ENCODE assay signal across 22 cellular contexts in the genomic region with DNA sequence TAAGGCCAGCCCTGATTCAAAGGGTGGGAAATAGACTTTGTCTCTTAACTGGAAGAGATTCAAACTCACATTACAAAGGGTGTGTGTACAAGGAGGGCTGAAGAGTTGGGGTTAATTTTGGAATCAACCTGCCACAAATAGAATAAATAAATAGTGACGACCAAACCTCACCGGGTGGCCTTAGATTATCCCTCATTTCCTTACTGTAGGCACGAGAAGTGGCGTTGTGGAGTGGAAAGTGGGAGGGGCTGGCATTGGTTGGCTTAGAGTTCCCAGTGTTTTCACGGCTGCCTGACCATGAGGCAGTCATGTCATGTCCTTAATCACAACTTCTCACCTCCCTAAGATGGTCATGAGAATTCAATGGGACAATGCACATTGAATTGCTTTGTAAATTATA. TPM values are rescaled to one million over a fixed set of nuclear protein-coding genes. Genes with fewer than 3 reads are reported as not detected.
A peak's percentile ranks its signal among the peaks of the same experiment; 100 is the strongest.
DNase-seq lines count a peak whose midpoint lies in the region; ATAC-seq and TF ChIP-seq lines count a peak whose summit lies in the region.
"Had no signal": no experiment of that assay in that cellular context is flagged by ENCODE, and none has a peak within 500 bp of the region (broad histone marks: within the 10 kb centered on the region; RNA-seq: fewer than 3 reads in every experiment).

No MANE protein-coding gene starts in this region.

- CTCF ChIA-PET in Calu3 (lab: Charles Lee): no interaction called here

- H3K27ac Mint-ChIP-seq in activated CD4-positive, alpha-beta T cell treated with anti-CD3 and anti-CD28 coated beads, Interleukin-2, amount 10 ng/mL, durations not matched to agents 24 days and 14 days: no peak overlapping the region
- no peak overlapping the region for H3K27ac Mint-ChIP-seq in Calu3 (ENCODE audit: unreplicated experiment)
- H3K27ac Mint-ChIP-seq: CD4-positive, CD25-positive, alpha-beta regulatory T cell; GM23338; H9; IgD-negative memory B cell; T-helper 17 cell had no signal

- ATAC-seq in HG02885 (IDR thresholded peaks at IDR 0.05; ENCODE audit: poor library complexity, unreplicated experiment): no peak
- ATAC-seq: GM12878, GM23338, SK-N-SH treated with all-trans-retinoic acid at 6 μM for 48 hours, T-helper 17 cell had no signal

- BruUV-seq in Calu3 (replicated peaks; lab: Mats Ljungman, UMichigan): no TSS peak

- in situ Hi-C loops in Caki2 (cut with HindIII; ENCODE audit: low pct_unique_long_range_greater_than_20kb, low sequenced_read_pairs): no loop called here

- no peaks in the 10 kb centered on the region for H3K27me3 Mint-ChIP-seq in activated CD4-positive, alpha-beta T cell treated with anti-CD3 and anti-CD28 coated beads, Interleukin-2, amount 10 ng/mL, durations not matched to agents 24 days and 14 days
- no peaks in the 10 kb centered on the region for H3K27me3 Mint-ChIP-seq in Calu3 (ENCODE audit: unreplicated experiment)
- H3K27me3 Mint-ChIP-seq: T-helper 17 cell had no signal

- peaks cover 7% of the 10 kb centered on the region for H3K4me1 Mint-ChIP-seq in activated CD4-positive, alpha-beta T cell treated with anti-CD3 and anti-CD28 coated beads, Interleukin-2, amount 10 ng/mL, durations not matched to agents 24 days and 14 days
- no peaks in the 10 kb centered on the region for H3K4me1 Mint-ChIP-seq in Calu3 (ENCODE audit: low read depth, unreplicated experiment)
- H3K4me1 Mint-ChIP-seq: CD4-positive, CD25-positive, alpha-beta regulatory T cell; GM23338; H9; T-helper 17 cell had no signal

- H3K9me3 Mint-ChIP-seq in activated CD4-positive, alpha-beta T cell treated with anti-CD3 and anti-CD28 coated beads, Interleukin-2, amount 10 ng/mL, durations not matched to agents 24 days and 14 days: peaks cover 23% of the 10 kb centered on the region
- H3K9me3 Mint-ChIP-seq in Calu3 (ENCODE audit: low read depth, unreplicated experiment): peaks cover 4% of the 10 kb centered on the region
- H3K9me3 Mint-ChIP-seq: GM23338 had no signal

- intact Hi-C loops in activated CD4-positive, alpha-beta T cell treated with anti-CD3 and anti-CD28 coated beads, Interleukin-2, amount 10 ng/mL, durations not matched to agents 24 days and 14 days (cut with micrococcal nuclease): no loop called here
- intact Hi-C loops in Calu3 (cut with micrococcal nuclease; ENCODE audit: unreplicated experiment): no loop called here

- peaks cover 2% of the 10 kb centered on the region for H3K36me3 Mint-ChIP-seq in activated CD4-positive, alpha-beta T cell treated with anti-CD3 and anti-CD28 coated beads, Interleukin-2, amount 10 ng/mL, durations not matched to agents 24 days and 14 days (ENCODE audit: low read depth)
- H3K36me3 Mint-ChIP-seq in Calu3 (ENCODE audit: insufficient read depth, unreplicated experiment): no peaks in the 10 kb centered on the region
- H3K36me3 Mint-ChIP-seq: CD4-positive, CD25-positive, alpha-beta regulatory T cell; IgD-negative memory B cell had no signal

- H3K4me3 Mint-ChIP-seq in activated CD4-positive, alpha-beta T cell treated with anti-CD3 and anti-CD28 coated beads, Interleukin-2, amount 10 ng/mL, durations not matched to agents 24 days and 14 days: no peak overlapping the region
- no peak overlapping the region for H3K4me3 Mint-ChIP-seq in Calu3 (ENCODE audit: low read depth, unreplicated experiment)
- H3K4me3 Mint-ChIP-seq: CD4-positive, CD25-positive, alpha-beta regulatory T cell; GM23338; H9; IgD-negative memory B cell; T-helper 17 cell had no signal

- no peak for TF ChIP-seq CTCF in Calu3 (IDR thresholded peaks at IDR 0.05; ENCODE audit: unreplicated experiment)

- DNase-seq in Caki2 (ENCODE audit: low read depth) (peak; percentile 63), NCI-H146 treated with DMSO at 0.1 percent for 48 hours (lab: John Stamatoyannopoulos, UW; ENCODE audit: unreplicated experiment) (peak; percentile 2), NCI-H748 treated with DMSO at 0.1 percent for 48 hours (lab: John Stamatoyannopoulos, UW) (peak; percentile 15), myocyte (ENCODE audit: low read depth) (peak; percentile 84), Calu3 (no peak)
- DNase-seq in activated CD4-positive, alpha-beta T cell treated with anti-CD3 and anti-CD28 coated beads, Interleukin-2, amount 10 ng/mL, durations not matched to agents 24 days and 14 days: no peak
- DNase-seq: CD4-positive, CD25-positive, alpha-beta regulatory T cell; DMS79; EL; GDM1; H9; NCI-H1048; NCI-H1436 treated with DMSO at 0.1 percent for 48 hours; NCI-H2029; NCI-H774; SIG-M5; T-helper 17 cell had no signal

RNA-seq across cellular contexts. Expression of a gene that starts 21.3 kb away (rescaled TPM):
- total RNA-seq in Caki2 (2014; rRNA removed; shearing (Covaris generic); ENCODE audit: low replicate concordance): 2.0 and 4.8 TPM in 2 replicates
- total RNA-seq in myocyte: 166 and 221 TPM in 2 replicates
- 81.3 TPM for polyA plus RNA-seq in myocyte (2012)
- 100 and 101 TPM in 2 replicates for total RNA-seq in activated CD4-positive, alpha-beta T cell treated with anti-CD3 and anti-CD28 coated beads, Interleukin-2, amount 10 ng/mL, durations not matched to agents 24 days and 14 days
- total RNA-seq in Calu3 (2022): 61.1 and 95.4 TPM in 2 replicates

Comparison
In these comparisons a context has a peak if more than half of its experiments do, and no peak if none do; other contexts are left out.
1. DNase-seq: peak in Caki2 (single experiment), NCI-H146 treated with DMSO at 0.1 percent for 48 hours (single experiment), NCI-H748 treated with DMSO at 0.1 percent for 48 hours (single experiment) and myocyte (single experiment); none in activated CD4-positive, alpha-beta T cell treated with anti-CD3 and anti-CD28 coated beads, Interleukin-2, amount 10 ng/mL, durations not matched to agents 24 days and 14 days (single experiment) and Calu3 (single experiment).
2. RNA of a gene that starts 21.3 kb away (total RNA-seq): 166 to 221 TPM in myocyte, 100 to 101 TPM in activated CD4-positive, alpha-beta T cell treated with anti-CD3 and anti-CD28 coated beads, Interleukin-2, amount 10 ng/mL, durations not matched to agents 24 days and 14 days and 61.1 to 95.4 TPM in Calu3; 2.0 to 4.8 TPM in Caki2; every median in the first group is over 10 times any median in the second.